ENCODE assay signal across 1 cellular context in the genomic region with DNA sequence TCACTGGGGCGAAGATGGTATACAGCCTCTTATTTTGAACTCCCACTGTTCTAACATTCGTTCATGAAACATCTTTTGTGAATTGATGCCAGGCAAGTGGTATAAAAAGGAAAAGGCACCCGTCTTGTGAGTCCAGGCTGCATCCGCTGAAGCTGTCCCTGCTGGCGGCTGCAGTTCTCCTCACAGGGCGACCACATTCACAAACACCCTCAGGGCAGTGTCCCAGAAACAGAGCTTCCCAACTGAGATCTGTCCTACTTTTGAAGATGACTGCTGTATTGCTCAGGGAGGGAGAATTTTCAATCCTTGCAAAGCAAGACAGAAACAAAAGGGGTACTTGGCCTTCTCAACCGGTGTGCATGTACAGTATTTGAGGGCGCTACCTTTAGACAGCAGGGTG.
TF ChIP-seq lines count a peak whose summit lies in the region.

No MANE protein-coding gene starts in this region.

TF ChIP-seq in GM23338, 12 proteins besides CTCF, POLR2A, EP300 and RAD21 (continued from another document):
- TF ChIP-seq, protein P1, sequence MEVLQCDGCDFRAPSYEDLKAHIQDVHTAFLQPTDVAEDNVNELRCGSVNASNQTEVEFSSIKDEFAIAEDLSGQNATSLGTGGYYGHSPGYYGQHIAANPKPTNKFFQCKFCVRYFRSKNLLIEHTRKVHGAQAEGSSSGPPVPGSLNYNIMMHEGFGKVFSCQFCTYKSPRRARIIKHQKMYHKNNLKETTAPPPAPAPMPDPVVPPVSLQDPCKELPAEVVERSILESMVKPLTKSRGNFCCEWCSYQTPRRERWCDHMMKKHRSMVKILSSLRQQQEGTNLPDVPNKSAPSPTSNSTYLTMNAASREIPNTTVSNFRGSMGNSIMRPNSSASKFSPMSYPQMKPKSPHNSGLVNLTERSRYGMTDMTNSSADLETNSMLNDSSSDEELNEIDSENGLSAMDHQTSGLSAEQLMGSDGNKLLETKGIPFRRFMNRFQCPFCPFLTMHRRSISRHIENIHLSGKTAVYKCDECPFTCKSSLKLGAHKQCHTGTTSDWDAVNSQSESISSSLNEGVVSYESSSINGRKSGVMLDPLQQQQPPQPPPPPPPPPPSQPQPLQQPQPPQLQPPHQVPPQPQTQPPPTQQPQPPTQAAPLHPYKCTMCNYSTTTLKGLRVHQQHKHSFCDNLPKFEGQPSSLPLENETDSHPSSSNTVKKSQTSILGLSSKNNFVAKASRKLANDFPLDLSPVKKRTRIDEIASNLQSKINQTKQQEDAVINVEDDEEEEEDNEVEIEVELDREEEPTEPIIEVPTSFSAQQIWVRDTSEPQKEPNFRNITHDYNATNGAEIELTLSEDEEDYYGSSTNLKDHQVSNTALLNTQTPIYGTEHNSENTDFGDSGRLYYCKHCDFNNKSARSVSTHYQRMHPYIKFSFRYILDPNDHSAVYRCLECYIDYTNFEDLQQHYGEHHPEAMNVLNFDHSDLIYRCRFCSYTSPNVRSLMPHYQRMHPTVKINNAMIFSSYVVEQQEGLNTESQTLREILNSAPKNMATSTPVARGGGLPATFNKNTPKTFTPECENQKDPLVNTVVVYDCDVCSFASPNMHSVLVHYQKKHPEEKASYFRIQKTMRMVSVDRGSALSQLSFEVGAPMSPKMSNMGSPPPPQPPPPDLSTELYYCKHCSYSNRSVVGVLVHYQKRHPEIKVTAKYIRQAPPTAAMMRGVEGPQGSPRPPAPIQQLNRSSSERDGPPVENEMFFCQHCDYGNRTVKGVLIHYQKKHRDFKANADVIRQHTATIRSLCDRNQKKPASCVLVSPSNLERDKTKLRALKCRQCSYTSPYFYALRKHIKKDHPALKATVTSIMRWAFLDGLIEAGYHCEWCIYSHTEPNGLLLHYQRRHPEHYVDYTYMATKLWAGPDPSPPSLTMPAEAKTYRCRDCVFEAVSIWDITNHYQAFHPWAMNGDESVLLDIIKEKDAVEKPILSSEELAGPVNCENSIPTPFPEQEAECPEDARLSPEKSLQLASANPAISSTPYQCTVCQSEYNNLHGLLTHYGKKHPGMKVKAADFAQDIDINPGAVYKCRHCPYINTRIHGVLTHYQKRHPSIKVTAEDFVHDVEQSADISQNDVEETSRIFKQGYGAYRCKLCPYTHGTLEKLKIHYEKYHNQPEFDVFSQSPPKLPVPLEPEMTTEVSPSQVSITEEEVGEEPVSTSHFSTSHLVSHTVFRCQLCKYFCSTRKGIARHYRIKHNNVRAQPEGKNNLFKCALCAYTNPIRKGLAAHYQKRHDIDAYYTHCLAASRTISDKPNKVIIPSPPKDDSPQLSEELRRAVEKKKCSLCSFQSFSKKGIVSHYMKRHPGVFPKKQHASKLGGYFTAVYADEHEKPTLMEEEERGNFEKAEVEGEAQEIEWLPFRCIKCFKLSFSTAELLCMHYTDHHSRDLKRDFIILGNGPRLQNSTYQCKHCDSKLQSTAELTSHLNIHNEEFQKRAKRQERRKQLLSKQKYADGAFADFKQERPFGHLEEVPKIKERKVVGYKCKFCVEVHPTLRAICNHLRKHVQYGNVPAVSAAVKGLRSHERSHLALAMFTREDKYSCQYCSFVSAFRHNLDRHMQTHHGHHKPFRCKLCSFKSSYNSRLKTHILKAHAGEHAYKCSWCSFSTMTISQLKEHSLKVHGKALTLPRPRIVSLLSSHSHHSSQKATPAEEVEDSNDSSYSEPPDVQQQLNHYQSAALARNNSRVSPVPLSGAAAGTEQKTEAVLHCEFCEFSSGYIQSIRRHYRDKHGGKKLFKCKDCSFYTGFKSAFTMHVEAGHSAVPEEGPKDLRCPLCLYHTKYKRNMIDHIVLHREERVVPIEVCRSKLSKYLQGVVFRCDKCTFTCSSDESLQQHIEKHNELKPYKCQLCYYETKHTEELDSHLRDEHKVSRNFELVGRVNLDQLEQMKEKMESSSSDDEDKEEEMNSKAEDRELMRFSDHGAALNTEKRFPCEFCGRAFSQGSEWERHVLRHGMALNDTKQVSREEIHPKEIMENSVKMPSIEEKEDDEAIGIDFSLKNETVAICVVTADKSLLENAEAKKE (CRISPR knock-in tag; IDR thresholded peaks at IDR 0.05), result no peak
- TF ChIP-seq EZH2 (IDR thresholded peaks at IDR 0.05; ENCODE audit: low read depth, unreplicated experiment), result no peak
- TF ChIP-seq, protein P2, sequence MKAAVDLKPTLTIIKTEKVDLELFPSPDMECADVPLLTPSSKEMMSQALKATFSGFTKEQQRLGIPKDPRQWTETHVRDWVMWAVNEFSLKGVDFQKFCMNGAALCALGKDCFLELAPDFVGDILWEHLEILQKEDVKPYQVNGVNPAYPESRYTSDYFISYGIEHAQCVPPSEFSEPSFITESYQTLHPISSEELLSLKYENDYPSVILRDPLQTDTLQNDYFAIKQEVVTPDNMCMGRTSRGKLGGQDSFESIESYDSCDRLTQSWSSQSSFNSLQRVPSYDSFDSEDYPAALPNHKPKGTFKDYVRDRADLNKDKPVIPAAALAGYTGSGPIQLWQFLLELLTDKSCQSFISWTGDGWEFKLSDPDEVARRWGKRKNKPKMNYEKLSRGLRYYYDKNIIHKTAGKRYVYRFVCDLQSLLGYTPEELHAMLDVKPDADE (IDR thresholded peaks at IDR 0.05), result no peak
- no peak for TF ChIP-seq ZNF114 (CRISPR knock-in tag; IDR thresholded peaks at IDR 0.05)
